ENCODE assay signal across 1 cellular context in the genomic region with DNA sequence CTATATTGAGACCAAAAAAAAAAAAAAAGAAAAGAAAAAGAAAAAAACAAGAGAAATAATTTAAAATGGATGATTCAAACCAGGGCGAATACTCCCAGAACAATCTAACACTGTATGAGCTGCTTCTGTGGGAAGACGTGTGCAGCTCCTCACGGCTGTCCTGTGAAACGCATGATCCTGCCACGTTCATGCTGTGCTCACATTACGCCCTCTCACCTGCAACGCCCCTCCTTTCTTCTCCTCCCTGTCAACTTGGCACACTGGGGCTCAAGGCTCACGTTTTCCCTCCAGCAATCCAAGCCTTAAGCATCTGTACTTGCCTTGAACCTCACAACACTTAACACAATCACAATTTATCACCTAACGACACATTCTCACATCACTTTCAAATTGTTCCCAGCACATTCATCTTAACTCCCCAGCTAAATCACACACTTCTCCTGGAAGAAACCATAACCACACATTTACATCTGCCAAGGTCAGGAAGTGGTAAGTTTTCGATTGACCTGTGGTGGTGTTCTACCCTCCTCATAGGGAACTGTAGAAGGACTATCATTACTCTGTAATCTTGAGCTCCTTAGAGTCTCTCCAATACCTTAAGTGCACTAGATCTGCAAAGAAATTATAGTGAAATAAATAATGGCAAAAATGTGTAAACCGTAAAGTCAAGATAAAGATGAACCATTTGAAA.
TF ChIP-seq lines count a peak whose summit lies in the region.

No MANE protein-coding gene starts in this region.

TF ChIP-seq in neural cell, 6 proteins besides CTCF, POLR2A, EP300 and RAD21 (continued from another document):
- TF ChIP-seq, protein P1, sequence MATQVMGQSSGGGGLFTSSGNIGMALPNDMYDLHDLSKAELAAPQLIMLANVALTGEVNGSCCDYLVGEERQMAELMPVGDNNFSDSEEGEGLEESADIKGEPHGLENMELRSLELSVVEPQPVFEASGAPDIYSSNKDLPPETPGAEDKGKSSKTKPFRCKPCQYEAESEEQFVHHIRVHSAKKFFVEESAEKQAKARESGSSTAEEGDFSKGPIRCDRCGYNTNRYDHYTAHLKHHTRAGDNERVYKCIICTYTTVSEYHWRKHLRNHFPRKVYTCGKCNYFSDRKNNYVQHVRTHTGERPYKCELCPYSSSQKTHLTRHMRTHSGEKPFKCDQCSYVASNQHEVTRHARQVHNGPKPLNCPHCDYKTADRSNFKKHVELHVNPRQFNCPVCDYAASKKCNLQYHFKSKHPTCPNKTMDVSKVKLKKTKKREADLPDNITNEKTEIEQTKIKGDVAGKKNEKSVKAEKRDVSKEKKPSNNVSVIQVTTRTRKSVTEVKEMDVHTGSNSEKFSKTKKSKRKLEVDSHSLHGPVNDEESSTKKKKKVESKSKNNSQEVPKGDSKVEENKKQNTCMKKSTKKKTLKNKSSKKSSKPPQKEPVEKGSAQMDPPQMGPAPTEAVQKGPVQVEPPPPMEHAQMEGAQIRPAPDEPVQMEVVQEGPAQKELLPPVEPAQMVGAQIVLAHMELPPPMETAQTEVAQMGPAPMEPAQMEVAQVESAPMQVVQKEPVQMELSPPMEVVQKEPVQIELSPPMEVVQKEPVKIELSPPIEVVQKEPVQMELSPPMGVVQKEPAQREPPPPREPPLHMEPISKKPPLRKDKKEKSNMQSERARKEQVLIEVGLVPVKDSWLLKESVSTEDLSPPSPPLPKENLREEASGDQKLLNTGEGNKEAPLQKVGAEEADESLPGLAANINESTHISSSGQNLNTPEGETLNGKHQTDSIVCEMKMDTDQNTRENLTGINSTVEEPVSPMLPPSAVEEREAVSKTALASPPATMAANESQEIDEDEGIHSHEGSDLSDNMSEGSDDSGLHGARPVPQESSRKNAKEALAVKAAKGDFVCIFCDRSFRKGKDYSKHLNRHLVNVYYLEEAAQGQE (IDR thresholded peaks at IDR 0.05; ENCODE audit: borderline replicate concordance), result no peak
- peak; percentile 13 for TF ChIP-seq POLR2AphosphoS5 (IDR thresholded peaks at IDR 0.05)
